ENCODE assay signal across 1 cellular context in genomic region chr2:7027961-7028655, GRCh38.
TF ChIP-seq lines count a peak whose summit lies in the region.

No MANE protein-coding gene starts in this region.

TF ChIP-seq in GM23338, 12 proteins besides CTCF, POLR2A, EP300 and RAD21:
- TF ChIP-seq JUNB (IDR thresholded peaks at IDR 0.05; ENCODE audit: unreplicated experiment) = no peak
- TF ChIP-seq ZNF114 (CRISPR knock-in tag; IDR thresholded peaks at IDR 0.05) = no peak
- no peak for TF ChIP-seq EZH2 (IDR thresholded peaks at IDR 0.05; ENCODE audit: low read depth, unreplicated experiment)
- TF ChIP-seq ZNF462 (CRISPR knock-in tag; IDR thresholded peaks at IDR 0.05) = no peak
- no peak for TF ChIP-seq REST (IDR thresholded peaks at IDR 0.05; ENCODE audit: unreplicated experiment)
- no peak for TF ChIP-seq STAT1 (IDR thresholded peaks at IDR 0.05; ENCODE audit: unreplicated experiment)
- TF ChIP-seq ZNF331 (CRISPR knock-in tag; IDR thresholded peaks at IDR 0.05; ENCODE audit: low read depth) = no peak
- no peak for TF ChIP-seq EZH2phosphoT487 (IDR thresholded peaks at IDR 0.05; ENCODE audit: unreplicated experiment)
TF ChIP-seq in GM23338: peak in this region for 0.
